In genomic region chr22:31753634-31754471, GRCh38 we compare ENCODE assay signal across 8 cellular contexts. TPM values are rescaled to one million over a fixed set of nuclear protein-coding genes. Genes with fewer than 3 reads are reported as not detected.
DNase-seq lines count a peak whose midpoint lies in the region; ATAC-seq and TF ChIP-seq lines count a peak whose summit lies in the region.

Gene DEPDC5, plus strand, starts transcription at chr22:31754019. Its CDS starts 903 bp downstream, at chr22:31754922.

- peak within 1 kb of the TSS; percentile 88 for H3K4me2 ChIP-seq in trophoblast cell (ENCODE audit: low read length)

- peak within 1 kb of the TSS; percentile 83 for H2BK120ac ChIP-seq in trophoblast cell (ENCODE audit: insufficient read depth, low read length, poor library complexity)

- H3K18ac ChIP-seq in trophoblast cell (ENCODE audit: low read length), result peak within 1 kb of the TSS; percentile 84

- H3K27ac ChIP-seq in cardiac muscle cell (peak within 1 kb of the TSS; percentile 87), trophoblast cell (ENCODE audit: low read depth, low read length) (peak within 1 kb of the TSS; percentile 99), tibial nerve (peak within 1 kb of the TSS; percentile 88 to 97 (median 92))

- peak within 1 kb of the TSS; percentile 12 for H2BK12ac ChIP-seq in trophoblast cell (ENCODE audit: low read length)

- ATAC-seq in HG02763 (IDR thresholded peaks at IDR 0.05; ENCODE audit: unreplicated experiment), result peak; percentile 74

- TF ChIP-seq POLR2A in tibial nerve (IDR thresholded peaks at IDR 0.05), result peak; percentile 64 to 86

- TF ChIP-seq EP300 in tibial nerve (IDR thresholded peaks at IDR 0.05), result peak; percentile 60 to 97

- H3K79me1 ChIP-seq in trophoblast cell (ENCODE audit: low read length), result peaks cover 20% of the 10 kb centered on the region

- peak within 1 kb of the TSS; percentile 92 for H3K14ac ChIP-seq in trophoblast cell (ENCODE audit: low read length)

- peak within 1 kb of the TSS; percentile 91 for H4K91ac ChIP-seq in trophoblast cell (ENCODE audit: low read depth, low read length)

- H3K9ac ChIP-seq in adipocyte (ENCODE audit: low read length) (peak within 1 kb of the TSS; percentile 89), trophoblast cell (ENCODE audit: low read length) (peak within 1 kb of the TSS; percentile 76)

- H2AFZ ChIP-seq in trophoblast cell (ENCODE audit: insufficient read depth, low read length, poor library complexity), result peak within 1 kb of the TSS; percentile 74

- H3K36me3 ChIP-seq in adipocyte (ENCODE audit: control insufficient read depth, insufficient read depth, low read length, severe bottlenecking) (peaks cover 4% of the 10 kb centered on the region), cardiac muscle cell (peaks cover 3% of the 10 kb centered on the region), trophoblast cell (ENCODE audit: control insufficient read depth in 1 of 2, insufficient read depth in 2 of 2, low read length in 2 of 2) (peaks cover under 1 to 7% of the 10 kb centered on the region in 2 experiments), tibial nerve (peaks cover 0 to 18% (median 0%) of the 10 kb centered on the region in 3 donors)

- peaks cover 15% of the 10 kb centered on the region for H3K79me2 ChIP-seq in trophoblast cell (ENCODE audit: control insufficient read depth, insufficient read depth, low read length, poor library complexity)

- H4K12ac ChIP-seq in trophoblast cell (ENCODE audit: low read depth, low read length), result peak within 1 kb of the TSS; percentile 86

- peak within 1 kb of the TSS; percentile 71 for H3K4ac ChIP-seq in trophoblast cell (ENCODE audit: low read depth, low read length)

- no peaks in the 10 kb centered on the region for H3K27me3 ChIP-seq in adipocyte (replicated peaks; ENCODE audit: control insufficient read depth, insufficient read depth, low read length)
- no peaks in the 10 kb centered on the region for H3K27me3 ChIP-seq in cardiac muscle cell
- H3K27me3 ChIP-seq in trophoblast cell (ENCODE audit: insufficient read depth, low read length), result no peaks in the 10 kb centered on the region
- H3K27me3 ChIP-seq in tibial nerve, result no peaks in the 10 kb centered on the region

- peak within 1 kb of the TSS; percentile 97 for H4K8ac ChIP-seq in trophoblast cell (ENCODE audit: low read depth, low read length)

- H3K9me3 ChIP-seq in adipocyte (ENCODE audit: control insufficient read depth, low read length), result no peaks in the 10 kb centered on the region
- H3K9me3 ChIP-seq in cardiac muscle cell (ENCODE audit: low read depth), result no peaks in the 10 kb centered on the region
- H3K9me3 ChIP-seq in trophoblast cell (ENCODE audit: insufficient read depth, low read depth, low read length), result no peaks in the 10 kb centered on the region
- no peaks in the 10 kb centered on the region for H3K9me3 ChIP-seq in tibial nerve

- no peak within 1 kb of the TSS for H3K23ac ChIP-seq in trophoblast cell (ENCODE audit: low read length)

- TF ChIP-seq CTCF in GM12865 (IDR thresholded peaks at IDR 0.05; ENCODE audit: insufficient read depth, low read depth, low read length, missing control alignments) (no peak), cardiac muscle cell (IDR thresholded peaks at IDR 0.05; ENCODE audit: low read depth, low read length) (no peak), tibial nerve (IDR thresholded peaks at IDR 0.05) (peak in 1 of 5 experiments; percentile 46)

- H3K4me1 ChIP-seq in adipocyte (ENCODE audit: control insufficient read depth, insufficient read depth, low read length) (peaks cover 41% of the 10 kb centered on the region), cardiac muscle cell (ENCODE audit: low read depth) (peaks cover 19% of the 10 kb centered on the region), trophoblast cell (ENCODE audit: control insufficient read depth in 1 of 2, insufficient read depth in 2 of 2, low read length in 2 of 2) (peaks cover 9 to 11% of the 10 kb centered on the region in 2 experiments), tibial nerve (peaks cover 0 to 44% (median 28%) of the 10 kb centered on the region in 4 donors)

- DNase-seq in GM12865 (ENCODE audit: low read depth) (peak; percentile 98), NCI-H1436 treated with DMSO at 0.1 percent for 48 hours (lab: John Stamatoyannopoulos, UW) (peak; percentile 71), T follicular helper cell (ENCODE audit: low read depth) (peak; percentile 93), adipocyte (ENCODE audit: low read depth) (peak; percentile 97), cardiac muscle cell (ENCODE audit: low read depth in 1 of 2, low spot score in 1 of 2) (peak; percentile 96 to 97), trophoblast cell (peak; percentile 94 to 99), tibial nerve (ENCODE audit: low spot score in 2 of 2) (peak; percentile 91 to 93)

- WGBS in trophoblast cell (ENCODE audit: extremely low coverage, insufficient coverage, insufficient read length), result no CpG with 5 or more reads among the region's 64 CpGs
- WGBS in tibial nerve, 2 donors, result 1 to 2% methylated on average over 27 to 31 of the region's 64 CpGs

- H3K4me3 ChIP-seq in GM12865 (ENCODE audit: low read depth, low read length) (peak within 1 kb of the TSS; percentile 94), adipocyte (ENCODE audit: low read length) (peak within 1 kb of the TSS; percentile 89), cardiac muscle cell (peak within 1 kb of the TSS; percentile 46), trophoblast cell (ENCODE audit: low read depth, low read length) (peak within 1 kb of the TSS; percentile 78), tibial nerve (peak within 1 kb of the TSS; percentile 76 to 97 (median 84))

- H2AK5ac ChIP-seq in trophoblast cell (ENCODE audit: low read length), result peak within 1 kb of the TSS; percentile 80

- peak within 1 kb of the TSS; percentile 93 for H2BK5ac ChIP-seq in trophoblast cell (ENCODE audit: low read depth, low read length, poor library complexity)

RNA-seq across cellular contexts. Expression of gene DEPDC5, which starts in this region (rescaled TPM):
- total RNA-seq in cardiac muscle cell (11.0 and 30.6 TPM in 2 replicates), tibial nerve (10 to 100 TPM; 18.0 to 33.9 (median 23.5) TPM)
- 13.4 and 18.2 TPM in 2 replicates for polyA plus RNA-seq in cardiac muscle cell
- 11.8 and 13.4 TPM in 2 replicates for polyA plus RNA-seq in trophoblast cell (2013)

Comparison
In these comparisons a context has a peak if more than half of its experiments do, and no peak if none do; other contexts are left out.
1. Peak in every context shown above with its lines: DNase-seq, ATAC-seq, H3K4me3 ChIP-seq and H3K27ac ChIP-seq.